ENCODE assay signal across 10 cellular contexts in genomic region chr3:23055733-23056376, GRCh38.
A peak's percentile ranks its signal among the peaks of the same experiment; 100 is the strongest.
DNase-seq lines count a peak whose midpoint lies in the region; ATAC-seq and TF ChIP-seq lines count a peak whose summit lies in the region.
"Had no signal": no experiment of that assay in that cellular context is flagged by ENCODE, and none has a peak within 500 bp of the region (broad histone marks: within the 10 kb centered on the region; RNA-seq: fewer than 3 reads in every experiment).

No MANE protein-coding gene starts in this region.

- TF ChIP-seq CTCF in transverse colon (IDR thresholded peaks at IDR 0.05) (no peak), uterus (IDR thresholded peaks at IDR 0.05) (no peak)

- intact Hi-C loops in transverse colon (cut with DNase I; ENCODE audit: low total_unique reads) (no loop called here), uterus (cut with DNase I; ENCODE audit: low total_unique reads) (no loop called here)

- TF ChIP-seq POLR2A in transverse colon (IDR thresholded peaks at IDR 0.05), result no peak
- TF ChIP-seq POLR2A in uterus (IDR thresholded peaks at IDR 0.05), result no peak

- ATAC-seq in GM18909 (IDR thresholded peaks at IDR 0.05; ENCODE audit: poor library complexity, unreplicated experiment), result peak; percentile 74
- ATAC-seq in HG03064 (IDR thresholded peaks at IDR 0.05; ENCODE audit: low read depth, unreplicated experiment), result peak; percentile 69

- no peaks in the 10 kb centered on the region for H3K27me3 ChIP-seq in transverse colon
- H3K27me3 ChIP-seq in uterus, result no peaks in the 10 kb centered on the region

- H3K4me3 ChIP-seq in transverse colon (no peak overlapping the region), uterus (no peak overlapping the region)

- H3K27ac ChIP-seq in transverse colon, result no peak overlapping the region
- H3K27ac ChIP-seq in uterus, result no peak overlapping the region

- H3K9me3 ChIP-seq in transverse colon (no peaks in the 10 kb centered on the region), uterus (no peaks in the 10 kb centered on the region)

- 60 to 79% methylated on average over 2 of the region's 2 CpGs for WGBS in transverse colon (ENCODE audit: low coverage in 1 of 2), 2 donors

- TF ChIP-seq EP300 in transverse colon (IDR thresholded peaks at IDR 0.05; ENCODE audit: low read depth), result no peak

- H3K4me1 ChIP-seq in transverse colon (no peaks in the 10 kb centered on the region), uterus (no peaks in the 10 kb centered on the region)

- in situ Hi-C loops in ACHN (cut with HindIII; ENCODE audit: low pct_ligation_motif_present, low pct_unique_long_range_greater_than_20kb, low sequenced_read_pairs), result no loop called here
- in situ Hi-C loops in transverse colon (cut with MboI; ENCODE audit: low pct_ligation_motif_present in 1 of 4, low pct_unique_long_range_greater_than_20kb in 1 of 4, low sequenced_read_pairs in 3 of 4), result no loop called here

- DNase-seq in ACHN, result peak; percentile 65
- DNase-seq in astrocyte of the hippocampus (ENCODE audit: low read depth, low spot score), result peak; percentile 83
- DNase-seq in transverse colon, result no peak
- no peak for DNase-seq in uterus
- DNase-seq in NCI-H2107 treated with DMSO at 0.1 percent for 48 hours (lab: John Stamatoyannopoulos, UW; ENCODE audit: unreplicated experiment), result no peak
- no peak for DNase-seq in germinal center (ENCODE audit: low spot score)
- DNase-seq: DMS79 treated with DMSO at 0.1 percent for 48 hours, islet precursor cell had no signal

- no peaks in the 10 kb centered on the region for H3K36me3 ChIP-seq in transverse colon
- no peaks in the 10 kb centered on the region for H3K36me3 ChIP-seq in uterus

Comparison
In these comparisons a context has a peak if more than half of its experiments do, and no peak if none do; other contexts are left out.
1. DNase-seq: peak in ACHN (single experiment) and astrocyte of the hippocampus (single experiment); none in transverse colon (single experiment), uterus (0 of 2), NCI-H2107 treated with DMSO at 0.1 percent for 48 hours (single experiment) and germinal center (single experiment).